In genomic region chr11:102807921-102808320, GRCh38 we compare ENCODE assay signal across 9 cellular contexts. TPM values are rescaled to one million over a fixed set of nuclear protein-coding genes. Genes with fewer than 3 reads are reported as not detected.
DNase-seq lines count a peak whose midpoint lies in the region; ATAC-seq and TF ChIP-seq lines count a peak whose summit lies in the region.
"Had no signal": no experiment of that assay in that cellular context is flagged by ENCODE, and none has a peak within 500 bp of the region (broad histone marks: within the 10 kb centered on the region; RNA-seq: fewer than 3 reads in every experiment).

No MANE protein-coding gene starts in this region.

- H3K9me3 ChIP-seq in hepatocyte (ENCODE audit: low read depth): no peaks in the 10 kb centered on the region
- H3K9me3 ChIP-seq: neutrophil had no signal

- H2AFZ ChIP-seq in hepatocyte: no peak overlapping the region

- no peak overlapping the region for H3K4me2 ChIP-seq in hepatocyte

- peak; percentile 35 for TF ChIP-seq CTCF in AG09309 (IDR thresholded peaks at IDR 0.05; ENCODE audit: control insufficient read depth, insufficient read depth, low read depth, low read length, missing control alignments)
- peak; percentile 18 for TF ChIP-seq CTCF in hepatocyte (IDR thresholded peaks at IDR 0.05; ENCODE audit: poor library complexity)

- no peaks in the 10 kb centered on the region for H3K4me1 ChIP-seq in hepatocyte (ENCODE audit: insufficient read depth)

- H3K9me2 ChIP-seq in hepatocyte (replicated peaks; ENCODE audit: insufficient read depth): no peaks in the 10 kb centered on the region

- intact Hi-C loops in posterior vena cava (cut with DNase I): no loop called here

- peak; percentile 48 for ATAC-seq in GM19397 (IDR thresholded peaks at IDR 0.05; ENCODE audit: unreplicated experiment)

- no peak overlapping the region for H3K27ac ChIP-seq in hepatocyte
- H3K27ac ChIP-seq: neutrophil had no signal

- 58% methylated on average over 19 of the region's 19 CpGs for WGBS in hepatocyte (ENCODE audit: low lambda C conversion rate, missing lambda C conversion rate)

- no peaks in the 10 kb centered on the region for H4K20me1 ChIP-seq in hepatocyte (ENCODE audit: insufficient read depth, poor library complexity, severe bottlenecking)

- no peaks in the 10 kb centered on the region for H3K36me3 ChIP-seq in hepatocyte (replicated peaks; ENCODE audit: insufficient read depth, low read depth)
- H3K36me3 ChIP-seq: neutrophil had no signal

- no peak for DNase-seq in AG09309 (ENCODE audit: low read depth)
- DNase-seq in NCI-H1105 treated with DMSO at 0.1 percent for 48 hours (lab: John Stamatoyannopoulos, UW): peak; percentile 39
- peak; percentile 51 for DNase-seq in hepatocyte (ENCODE audit: low spot score)
- no peak for DNase-seq in posterior vena cava (ENCODE audit: low spot score)
- no peak for DNase-seq in NK-92 treated with Interleukin-12 subunit alpha and Interleukin-12 subunit beta, amount 100 ng/mL, for 24 hours (lab: John Stamatoyannopoulos, UW)
- DNase-seq in MV-4-11 (lab: John Stamatoyannopoulos, UW): no peak
- DNase-seq in kidney glomerular epithelial cell (lab: John Stamatoyannopoulos, UW): no peak

- no peaks in the 10 kb centered on the region for H3K27me3 ChIP-seq in hepatocyte

- no peaks in the 10 kb centered on the region for H3K79me2 ChIP-seq in hepatocyte

- H3K4me3 ChIP-seq in AG09309 (ENCODE audit: control insufficient read depth, low read depth, low read length): no peak overlapping the region
- no peak overlapping the region for H3K4me3 ChIP-seq in hepatocyte

RNA-seq across cellular contexts. Expression of gene MMP1, which starts 10.0 kb away (rescaled TPM):
- total RNA-seq in hepatocyte (24.6 and 30.2 TPM in 2 replicates), posterior vena cava (1 to 10 TPM in 1 of 2 donors, under 1 TPM in 1; 0.46 to 1.4 TPM)
- 8.4 and 10.1 TPM in 2 replicates for polyA plus RNA-seq in hepatocyte

RNA-seq across cellular contexts. Expression of gene MMP10, which starts 27.5 kb away (rescaled TPM):
- total RNA-seq in hepatocyte: 1.2 and 2.3 TPM in 2 replicates
- polyA plus RNA-seq in hepatocyte: 1.5 TPM in 2 replicates
- not detected for total RNA-seq in posterior vena cava

RNA-seq across cellular contexts. Expression of gene MMP3, which starts 35.5 kb away (rescaled TPM):
- 0.97 and 2.8 TPM in 2 replicates for total RNA-seq in hepatocyte
- polyA plus RNA-seq in hepatocyte: 0.61 and 0.93 TPM in 2 replicates
- under 1 TPM; 0.14 to 0.60 TPM for total RNA-seq in posterior vena cava

Comparison
In these comparisons a context has a peak if more than half of its experiments do, and no peak if none do; other contexts are left out.
1. DNase-seq: peak in NCI-H1105 treated with DMSO at 0.1 percent for 48 hours (single experiment) and hepatocyte (single experiment); none in AG09309 (single experiment), posterior vena cava (single experiment), NK-92 treated with Interleukin-12 subunit alpha and Interleukin-12 subunit beta, amount 100 ng/mL, for 24 hours (single experiment), MV-4-11 (single experiment) and kidney glomerular epithelial cell (single experiment).
2. RNA of gene MMP1, which starts 10.0 kb away (total RNA-seq): 24.6 to 30.2 TPM in hepatocyte; 0.46 to 1.4 TPM in posterior vena cava; every median in the first group is over 10 times any median in the second.